12 cellular contexts compared by ENCODE assay signal in genomic region chr18:51890762-51891161, GRCh38.
DNase-seq lines count a peak whose midpoint lies in the region; ATAC-seq, FAIRE-seq and TF ChIP-seq lines count a peak whose summit lies in the region.
"Had no signal": no experiment of that assay in that cellular context is flagged by ENCODE, and none has a peak within 500 bp of the region (broad histone marks: within the 10 kb centered on the region; RNA-seq: fewer than 3 reads in every experiment).

No MANE protein-coding gene starts in this region.

- H3K9me3 Mint-ChIP-seq in astrocyte (ENCODE audit: unreplicated experiment): no peaks in the 10 kb centered on the region
- peaks cover 4% of the 10 kb centered on the region for H3K9me3 Mint-ChIP-seq in activated T-cell treated with anti-CD3 and anti-CD28 coated beads, Interleukin-2, amount 50 U/mL, for 4 hours
- H3K9me3 Mint-ChIP-seq: activated B cell treated with CpG ODN at 0.5 μM for 24 hours had no signal

- H3K36me3 ChIP-seq in astrocyte (ENCODE audit: insufficient read depth, low read length) (no peaks in the 10 kb centered on the region), pancreas (no peaks in the 10 kb centered on the region)

- ATAC-seq in pancreas: peak; percentile 91 to 99 (median 97)
- ATAC-seq in activated T-cell treated with anti-CD3 and anti-CD28 coated beads, Interleukin-2, amount 50 U/mL, for 4 hours: no peak
- no peak for ATAC-seq in HG02970 (IDR thresholded peaks at IDR 0.05; ENCODE audit: low FRiP score, unreplicated experiment)
- ATAC-seq: effector memory CD8-positive, alpha-beta T cell had no signal

- intact Hi-C loops in pancreas (cut with DNase I): no loop called here

- no peaks in the 10 kb centered on the region for H3K36me3 Mint-ChIP-seq in astrocyte (ENCODE audit: low read depth, unreplicated experiment)
- H3K36me3 Mint-ChIP-seq in activated T-cell treated with anti-CD3 and anti-CD28 coated beads, Interleukin-2, amount 50 U/mL, for 4 hours (ENCODE audit: insufficient read depth): no peaks in the 10 kb centered on the region

- H3K4me3 ChIP-seq in astrocyte (ENCODE audit: insufficient read depth, low read depth, low read length) (no peak overlapping the region), pancreas (no peak overlapping the region)

- H2AFZ ChIP-seq in astrocyte (ENCODE audit: low read depth, low read length): no peak overlapping the region

- H3K9me3 ChIP-seq in astrocyte (ENCODE audit: insufficient read depth, low read depth, low read length) (no peaks in the 10 kb centered on the region), pancreas (no peaks in the 10 kb centered on the region)

- peaks cover 1% of the 10 kb centered on the region for H3K27me3 Mint-ChIP-seq in astrocyte (ENCODE audit: low read depth, unreplicated experiment)
- H3K27me3 Mint-ChIP-seq in activated T-cell treated with anti-CD3 and anti-CD28 coated beads, Interleukin-2, amount 50 U/mL, for 4 hours (ENCODE audit: low read depth): no peaks in the 10 kb centered on the region
- H3K27me3 Mint-ChIP-seq: activated B cell treated with CpG ODN at 0.5 μM for 24 hours; effector memory CD8-positive, alpha-beta T cell had no signal

- no peak for TF ChIP-seq CTCF in astrocyte (IDR thresholded peaks at IDR 0.05; ENCODE audit: insufficient read depth, low read depth, low read length)
- TF ChIP-seq CTCF in pancreas (IDR thresholded peaks at IDR 0.05): no peak

- H3K27me3 ChIP-seq in astrocyte (ENCODE audit: insufficient read depth, low read length) (no peaks in the 10 kb centered on the region), pancreas (no peaks in the 10 kb centered on the region)

- H3K4me1 Mint-ChIP-seq in astrocyte (ENCODE audit: low read depth, unreplicated experiment): peaks cover 13% of the 10 kb centered on the region
- no peaks in the 10 kb centered on the region for H3K4me1 Mint-ChIP-seq in activated T-cell treated with anti-CD3 and anti-CD28 coated beads, Interleukin-2, amount 50 U/mL, for 4 hours (ENCODE audit: low read depth)
- H3K4me1 Mint-ChIP-seq: activated B cell treated with CpG ODN at 0.5 μM for 24 hours had no signal

- H3K4me1 ChIP-seq in astrocyte (ENCODE audit: insufficient read depth, low read length) (no peaks in the 10 kb centered on the region), pancreas (peaks cover 0 to 4% (median 0%) of the 10 kb centered on the region in 3 donors)

- no peak overlapping the region for H3K9ac ChIP-seq in astrocyte (ENCODE audit: low read length)

- DNase-seq in GM04504 (ENCODE audit: low read depth) (peak; percentile 2), NCI-H2081 treated with DMSO at 0.1 percent for 48 hours (lab: John Stamatoyannopoulos, UW) (peak; percentile 9), astrocyte (ENCODE audit: low read depth) (peak; percentile 16), pancreas (peak in 5 of 6 donors; percentile 29 to 77 (median 61)), dedifferentiated amniotic fluid mesenchymal stem cell (ENCODE audit: extremely low spot score) (no peak), caudate nucleus (lab: John Stamatoyannopoulos, UW) (no peak)
- DNase-seq in activated T-cell treated with anti-CD3 and anti-CD28 coated beads, Interleukin-2, amount 50 U/mL, for 4 hours: no peak
- DNase-seq: activated B cell treated with CpG ODN at 0.5 μM for 24 hours; effector memory CD8-positive, alpha-beta T cell; nucleus accumbens; OCI-M1 had no signal

- no peaks in the 10 kb centered on the region for H4K20me1 ChIP-seq in astrocyte (ENCODE audit: insufficient read depth, low read length)

- no peak for FAIRE-seq in astrocyte (lab: Jason Lieb, UNC)
- no peak for FAIRE-seq in pancreas (lab: Jason Lieb, UNC)

- H3K79me2 ChIP-seq in astrocyte (ENCODE audit: insufficient read depth, low read length): no peaks in the 10 kb centered on the region

- H3K27ac ChIP-seq in astrocyte (ENCODE audit: low read depth, low read length) (no peak overlapping the region), pancreas (no peak overlapping the region), caudate nucleus (ENCODE audit: low read depth, low read length) (no peak overlapping the region)

- no peak overlapping the region for H3K4me3 Mint-ChIP-seq in astrocyte (ENCODE audit: unreplicated experiment)
- H3K4me3 Mint-ChIP-seq in activated T-cell treated with anti-CD3 and anti-CD28 coated beads, Interleukin-2, amount 50 U/mL, for 4 hours: no peak overlapping the region
- H3K4me3 Mint-ChIP-seq: activated B cell treated with CpG ODN at 0.5 μM for 24 hours; effector memory CD8-positive, alpha-beta T cell had no signal

- 6 to 7% methylated on average over 3 of the region's 3 CpGs for WGBS in pancreas, 2 donors

- H3K4me2 ChIP-seq in astrocyte (ENCODE audit: low read length): no peak overlapping the region

- H3K27ac Mint-ChIP-seq in astrocyte (ENCODE audit: unreplicated experiment): peak overlapping the region; percentile 69
- H3K27ac Mint-ChIP-seq: activated B cell treated with CpG ODN at 0.5 μM for 24 hours; effector memory CD8-positive, alpha-beta T cell had no signal

Comparison
In these comparisons a context has a peak if more than half of its experiments do, and no peak if none do; other contexts are left out.
1. DNase-seq: peak in GM04504 (single experiment), NCI-H2081 treated with DMSO at 0.1 percent for 48 hours (single experiment), astrocyte (single experiment) and pancreas (5 of 6); none in dedifferentiated amniotic fluid mesenchymal stem cell (single experiment), activated T-cell treated with anti-CD3 and anti-CD28 coated beads, Interleukin-2, amount 50 U/mL, for 4 hours (single experiment) and caudate nucleus (0 of 61).
2. ATAC-seq: peak in pancreas (4 of 4); none in activated T-cell treated with anti-CD3 and anti-CD28 coated beads, Interleukin-2, amount 50 U/mL, for 4 hours (0 of 2) and HG02970 (single experiment).